Comparison of ENCODE assay signal across 2 cellular contexts in the genomic region with DNA sequence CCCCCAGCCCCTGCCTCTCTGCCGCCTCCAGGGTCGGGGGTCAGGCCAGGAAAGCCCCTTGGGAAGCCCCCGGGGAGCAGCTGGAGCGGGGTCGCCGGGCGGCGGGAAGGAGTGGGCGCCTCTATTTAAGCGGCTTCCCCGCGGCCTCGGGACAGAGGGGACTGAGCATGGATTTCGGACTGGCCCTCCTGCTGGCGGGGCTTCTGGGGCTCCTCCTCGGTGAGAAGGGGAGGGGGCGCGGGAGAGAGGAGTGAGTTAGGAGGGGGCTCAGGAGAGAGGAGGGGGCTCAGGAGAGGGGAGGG.
TF ChIP-seq lines count a peak whose summit lies in the region.

A gene (plus strand): TSS at position 154 of the 302 bp plus-strand sequence. CDS start 14 bp downstream, at position 168.

TF ChIP-seq in HepG2, 621 proteins besides CTCF, POLR2A, EP300 and RAD21:
- TF ChIP-seq TSC22D2 (CRISPR knock-in tag; IDR thresholded peaks at IDR 0.05; ENCODE audit: borderline replicate concordance) (no peak), HNRNPH1 (optimal IDR thresholded peaks at IDR 0.05; ENCODE audit: low read depth, low read length) (no peak)

TF ChIP-seq in H1, 55 proteins besides CTCF, POLR2A, EP300 and RAD21:
- TF ChIP-seq SIRT6 (IDR thresholded peaks at IDR 0.05; ENCODE audit: low read length) (no peak), GABPA (IDR thresholded peaks at IDR 0.05; ENCODE audit: borderline replicate concordance, insufficient read depth, low read length) (no peak), TAF7 (optimal IDR thresholded peaks at IDR 0.05; ENCODE audit: borderline replicate concordance, low read depth, low read length) (no peak), BCL11A (IDR thresholded peaks at IDR 0.05; ENCODE audit: low read depth in 2 of 2, low read length in 2 of 2) (no peak), PHF8 (conservative IDR thresholded peaks at IDR 0.05; ENCODE audit: low read depth, low read length) (no peak), MAFK (IDR thresholded peaks at IDR 0.05; ENCODE audit: low read depth, low read length) (no peak), SP1 (IDR thresholded peaks at IDR 0.05; ENCODE audit: low read depth, low read length) (no peak), CBX8 (IDR thresholded peaks at IDR 0.05; ENCODE audit: borderline replicate concordance, low read depth, low read length) (no peak), RBBP5 (IDR thresholded peaks at IDR 0.05; ENCODE audit: borderline replicate concordance, low read depth, low read length) (no peak), HDAC6 (IDR thresholded peaks at IDR 0.05; ENCODE audit: low read depth, low read length) (no peak), CEBPB (IDR thresholded peaks at IDR 0.05; ENCODE audit: low read depth, low read length) (no peak), POLR2AphosphoS5 (IDR thresholded peaks at IDR 0.05; ENCODE audit: low read depth, low read length) (no peak), YY1 (IDR thresholded peaks at IDR 0.05; ENCODE audit: low read depth, low read length) (no peak), CHD1 (IDR thresholded peaks at IDR 0.05; ENCODE audit: low read depth, low read length) (no peak), SAP30 (IDR thresholded peaks at IDR 0.05; ENCODE audit: insufficient read depth, insufficient replicate concordance, low read length) (no peak)
- TF ChIP-seq, protein P1, sequence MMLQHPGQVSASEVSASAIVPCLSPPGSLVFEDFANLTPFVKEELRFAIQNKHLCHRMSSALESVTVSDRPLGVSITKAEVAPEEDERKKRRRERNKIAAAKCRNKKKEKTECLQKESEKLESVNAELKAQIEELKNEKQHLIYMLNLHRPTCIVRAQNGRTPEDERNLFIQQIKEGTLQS (IDR thresholded peaks at IDR 0.05; ENCODE audit: insufficient read depth, low read depth, low read length), result no peak
- TF ChIP-seq, protein P2, sequence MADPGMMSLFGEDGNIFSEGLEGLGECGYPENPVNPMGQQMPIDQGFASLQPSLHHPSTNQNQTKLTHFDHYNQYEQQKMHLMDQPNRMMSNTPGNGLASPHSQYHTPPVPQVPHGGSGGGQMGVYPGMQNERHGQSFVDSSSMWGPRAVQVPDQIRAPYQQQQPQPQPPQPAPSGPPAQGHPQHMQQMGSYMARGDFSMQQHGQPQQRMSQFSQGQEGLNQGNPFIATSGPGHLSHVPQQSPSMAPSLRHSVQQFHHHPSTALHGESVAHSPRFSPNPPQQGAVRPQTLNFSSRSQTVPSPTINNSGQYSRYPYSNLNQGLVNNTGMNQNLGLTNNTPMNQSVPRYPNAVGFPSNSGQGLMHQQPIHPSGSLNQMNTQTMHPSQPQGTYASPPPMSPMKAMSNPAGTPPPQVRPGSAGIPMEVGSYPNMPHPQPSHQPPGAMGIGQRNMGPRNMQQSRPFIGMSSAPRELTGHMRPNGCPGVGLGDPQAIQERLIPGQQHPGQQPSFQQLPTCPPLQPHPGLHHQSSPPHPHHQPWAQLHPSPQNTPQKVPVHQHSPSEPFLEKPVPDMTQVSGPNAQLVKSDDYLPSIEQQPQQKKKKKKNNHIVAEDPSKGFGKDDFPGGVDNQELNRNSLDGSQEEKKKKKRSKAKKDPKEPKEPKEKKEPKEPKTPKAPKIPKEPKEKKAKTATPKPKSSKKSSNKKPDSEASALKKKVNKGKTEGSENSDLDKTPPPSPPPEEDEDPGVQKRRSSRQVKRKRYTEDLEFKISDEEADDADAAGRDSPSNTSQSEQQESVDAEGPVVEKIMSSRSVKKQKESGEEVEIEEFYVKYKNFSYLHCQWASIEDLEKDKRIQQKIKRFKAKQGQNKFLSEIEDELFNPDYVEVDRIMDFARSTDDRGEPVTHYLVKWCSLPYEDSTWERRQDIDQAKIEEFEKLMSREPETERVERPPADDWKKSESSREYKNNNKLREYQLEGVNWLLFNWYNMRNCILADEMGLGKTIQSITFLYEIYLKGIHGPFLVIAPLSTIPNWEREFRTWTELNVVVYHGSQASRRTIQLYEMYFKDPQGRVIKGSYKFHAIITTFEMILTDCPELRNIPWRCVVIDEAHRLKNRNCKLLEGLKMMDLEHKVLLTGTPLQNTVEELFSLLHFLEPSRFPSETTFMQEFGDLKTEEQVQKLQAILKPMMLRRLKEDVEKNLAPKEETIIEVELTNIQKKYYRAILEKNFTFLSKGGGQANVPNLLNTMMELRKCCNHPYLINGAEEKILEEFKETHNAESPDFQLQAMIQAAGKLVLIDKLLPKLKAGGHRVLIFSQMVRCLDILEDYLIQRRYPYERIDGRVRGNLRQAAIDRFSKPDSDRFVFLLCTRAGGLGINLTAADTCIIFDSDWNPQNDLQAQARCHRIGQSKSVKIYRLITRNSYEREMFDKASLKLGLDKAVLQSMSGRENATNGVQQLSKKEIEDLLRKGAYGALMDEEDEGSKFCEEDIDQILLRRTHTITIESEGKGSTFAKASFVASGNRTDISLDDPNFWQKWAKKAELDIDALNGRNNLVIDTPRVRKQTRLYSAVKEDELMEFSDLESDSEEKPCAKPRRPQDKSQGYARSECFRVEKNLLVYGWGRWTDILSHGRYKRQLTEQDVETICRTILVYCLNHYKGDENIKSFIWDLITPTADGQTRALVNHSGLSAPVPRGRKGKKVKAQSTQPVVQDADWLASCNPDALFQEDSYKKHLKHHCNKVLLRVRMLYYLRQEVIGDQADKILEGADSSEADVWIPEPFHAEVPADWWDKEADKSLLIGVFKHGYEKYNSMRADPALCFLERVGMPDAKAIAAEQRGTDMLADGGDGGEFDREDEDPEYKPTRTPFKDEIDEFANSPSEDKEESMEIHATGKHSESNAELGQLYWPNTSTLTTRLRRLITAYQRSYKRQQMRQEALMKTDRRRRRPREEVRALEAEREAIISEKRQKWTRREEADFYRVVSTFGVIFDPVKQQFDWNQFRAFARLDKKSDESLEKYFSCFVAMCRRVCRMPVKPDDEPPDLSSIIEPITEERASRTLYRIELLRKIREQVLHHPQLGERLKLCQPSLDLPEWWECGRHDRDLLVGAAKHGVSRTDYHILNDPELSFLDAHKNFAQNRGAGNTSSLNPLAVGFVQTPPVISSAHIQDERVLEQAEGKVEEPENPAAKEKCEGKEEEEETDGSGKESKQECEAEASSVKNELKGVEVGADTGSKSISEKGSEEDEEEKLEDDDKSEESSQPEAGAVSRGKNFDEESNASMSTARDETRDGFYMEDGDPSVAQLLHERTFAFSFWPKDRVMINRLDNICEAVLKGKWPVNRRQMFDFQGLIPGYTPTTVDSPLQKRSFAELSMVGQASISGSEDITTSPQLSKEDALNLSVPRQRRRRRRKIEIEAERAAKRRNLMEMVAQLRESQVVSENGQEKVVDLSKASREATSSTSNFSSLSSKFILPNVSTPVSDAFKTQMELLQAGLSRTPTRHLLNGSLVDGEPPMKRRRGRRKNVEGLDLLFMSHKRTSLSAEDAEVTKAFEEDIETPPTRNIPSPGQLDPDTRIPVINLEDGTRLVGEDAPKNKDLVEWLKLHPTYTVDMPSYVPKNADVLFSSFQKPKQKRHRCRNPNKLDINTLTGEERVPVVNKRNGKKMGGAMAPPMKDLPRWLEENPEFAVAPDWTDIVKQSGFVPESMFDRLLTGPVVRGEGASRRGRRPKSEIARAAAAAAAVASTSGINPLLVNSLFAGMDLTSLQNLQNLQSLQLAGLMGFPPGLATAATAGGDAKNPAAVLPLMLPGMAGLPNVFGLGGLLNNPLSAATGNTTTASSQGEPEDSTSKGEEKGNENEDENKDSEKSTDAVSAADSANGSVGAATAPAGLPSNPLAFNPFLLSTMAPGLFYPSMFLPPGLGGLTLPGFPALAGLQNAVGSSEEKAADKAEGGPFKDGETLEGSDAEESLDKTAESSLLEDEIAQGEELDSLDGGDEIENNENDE (IDR thresholded peaks at IDR 0.05; ENCODE audit: insufficient replicate concordance, low read length), result no peak
